Comparison of ENCODE assay signal across 25 cellular contexts in genomic region chr9:130142635-130143034, GRCh38.
"Had no signal": no experiment of that assay in that cellular context is flagged by ENCODE, and none has a peak within 500 bp of the region (broad histone marks: within the 10 kb centered on the region; RNA-seq: fewer than 3 reads in every experiment).

No MANE protein-coding gene starts in this region.

- H3K27ac ChIP-seq: cardiac muscle cell, esophagus squamous epithelium, lower lobe of right lung, neutrophil, ovary, prostate gland, stomach, suprapubic skin, vagina, VCaP had no signal

- H3K9me3 ChIP-seq: esophagus squamous epithelium, gastroesophageal sphincter, heart left ventricle, lower lobe of right lung, neutrophil, ovary, prostate gland, stomach, suprapubic skin, vagina had no signal

- ATAC-seq: activated CD4-positive, CD25-positive, alpha-beta regulatory T cell treated with anti-CD3 and anti-CD28 coated beads, Interleukin-2, amount 50 U/mL, for 24 hours; gastroesophageal sphincter; heart left ventricle; left lobe of liver; lower lobe of right lung; natural killer cell; right cardiac atrium; stimulated activated effector memory CD8-positive, alpha-beta T cell treated with anti-CD3 and anti-CD28 coated beads, Interleukin-12 subunit alpha, Interleukin-12 subunit beta, amount 100 ng/mL, for 72 hours had no signal

- H3K4me3 ChIP-seq: cardiac muscle cell, esophagus squamous epithelium, gastroesophageal sphincter, heart left ventricle, lower lobe of right lung, ovary, prostate gland, stomach, suprapubic skin, vagina had no signal

- H3K36me3 ChIP-seq: cardiac muscle cell, esophagus squamous epithelium, heart left ventricle, lower lobe of right lung, neutrophil, ovary, prostate gland, stomach, suprapubic skin, vagina had no signal

- H3K27me3 ChIP-seq: cardiac muscle cell, gastroesophageal sphincter, ovary, suprapubic skin, vagina had no signal

- DNase-seq: activated CD4-positive, alpha-beta memory T cell treated with anti-CD3 and anti-CD28 coated beads, Interleukin-2, amount 10 ng/mL, durations not matched to agents 7 days and 5 days; activated CD4-positive, alpha-beta T cell treated with anti-CD3 and anti-CD28 coated beads, Interleukin-2, amount 10 ng/mL, durations not matched to agents 24 days and 14 days; activated effector memory CD4-positive, alpha-beta T cell treated with anti-CD3 and anti-CD28 coated beads, Interleukin-2, amount 50 U/mL, for 16 hours; activated naive CD4-positive, alpha-beta T cell treated with anti-CD3 and anti-CD28 coated beads, Interleukin-2, amount 10 ng/mL, durations not matched to agents 7 days and 5 days; cortex of kidney; endodermal cell; esophagus squamous epithelium; heart left ventricle; islet precursor cell; lower lobe of right lung; natural killer cell; ovary; right cardiac atrium; stimulated activated CD4-positive, alpha-beta T cell treated with anti-CD3 and anti-CD28 coated beads, Interleukin-12 subunit alpha, Interleukin-12 subunit beta, amount 100 ng/mL, for 4 hours; stomach had no signal

- H3K4me1 ChIP-seq: prostate gland had no signal
